ENCODE assay signal across 9 cellular contexts in genomic region chr4:139692300-139693012, GRCh38. TPM values are rescaled to one million over a fixed set of nuclear protein-coding genes. Genes with fewer than 3 reads are reported as not detected.
DNase-seq lines count a peak whose midpoint lies in the region; ATAC-seq and TF ChIP-seq lines count a peak whose summit lies in the region.
"Had no signal": no experiment of that assay in that cellular context is flagged by ENCODE, and none has a peak within 500 bp of the region (broad histone marks: within the 10 kb centered on the region; RNA-seq: fewer than 3 reads in every experiment).

No MANE protein-coding gene starts in this region.

- H3K79me1 ChIP-seq in trophoblast cell (ENCODE audit: low read length): no peaks in the 10 kb centered on the region

- H3F3A ChIP-seq in PC-9 (ENCODE audit: insufficient read depth, low read depth): no peaks in the 10 kb centered on the region

- H4K12ac ChIP-seq in trophoblast cell (ENCODE audit: low read depth, low read length): no peak overlapping the region

- H3K9ac ChIP-seq in trophoblast cell (ENCODE audit: low read length): no peak overlapping the region

- H3K4me2 ChIP-seq in PC-9 (no peak overlapping the region), trophoblast cell (ENCODE audit: low read length) (no peak overlapping the region)

- no peaks in the 10 kb centered on the region for H3K9me3 ChIP-seq in PC-9 (ENCODE audit: insufficient read depth, low read depth)
- H3K9me3 ChIP-seq in trophoblast cell (ENCODE audit: insufficient read depth, low read depth, low read length): no peaks in the 10 kb centered on the region

- H3K4me3 Mint-ChIP-seq in stimulated activated naive CD8-positive, alpha-beta T cell treated with anti-CD3 and anti-CD28 coated beads, Interleukin-15, amount 100 ng/mL, for 72 hours: no peak overlapping the region
- H3K4me3 Mint-ChIP-seq: CD8-positive, alpha-beta T cell had no signal

- no peak overlapping the region for H3K23ac ChIP-seq in trophoblast cell (ENCODE audit: low read length)

- no peak overlapping the region for H3K4ac ChIP-seq in trophoblast cell (ENCODE audit: low read depth, low read length)

- H4K91ac ChIP-seq in trophoblast cell (ENCODE audit: low read depth, low read length): no peak overlapping the region

- H3K4me3 ChIP-seq in PC-9 (no peak overlapping the region), trophoblast cell (ENCODE audit: low read depth, low read length) (no peak overlapping the region)

- CTCF ChIA-PET in PC-9 (lab: Charles Lee): no interaction called here

- peak; percentile 48 for ATAC-seq in stimulated activated naive CD8-positive, alpha-beta T cell treated with anti-CD3 and anti-CD28 coated beads, Interleukin-15, amount 100 ng/mL, for 72 hours
- no peak for ATAC-seq in stimulated activated naive CD8-positive, alpha-beta T cell treated with anti-CD3 and anti-CD28 coated beads, Interleukin-15, Interleukin-2, amounts not matched to agents 100 U/mL and 50 U/mL, for 24 hours
- ATAC-seq in left cardiac atrium: peak; percentile 89 to 94
- no peak for ATAC-seq in GM21515 (IDR thresholded peaks at IDR 0.05; ENCODE audit: unreplicated experiment)
- ATAC-seq: CD8-positive, alpha-beta T cell had no signal

- H3K79me2 ChIP-seq in PC-9 (ENCODE audit: low read depth): 0 out of 2 replicates have a peak, but pooled peaks cover 4% of the 10 kb centered on the region
- no peaks in the 10 kb centered on the region for H3K79me2 ChIP-seq in trophoblast cell (ENCODE audit: control insufficient read depth, insufficient read depth, low read length, poor library complexity)

- peaks cover 0 to 5% of the 10 kb centered on the region in 2 donors for H3K9me3 Mint-ChIP-seq in stimulated activated naive CD8-positive, alpha-beta T cell treated with anti-CD3 and anti-CD28 coated beads, Interleukin-15, amount 100 ng/mL, for 72 hours
- H3K9me3 Mint-ChIP-seq: CD8-positive, alpha-beta T cell had no signal

- DNase-seq in stimulated activated naive CD8-positive, alpha-beta T cell treated with anti-CD3 and anti-CD28 coated beads, Interleukin-15, amount 100 ng/mL, for 72 hours: no peak
- DNase-seq in stimulated activated naive CD8-positive, alpha-beta T cell treated with anti-CD3 and anti-CD28 coated beads, Interleukin-15, Interleukin-2, amounts not matched to agents 100 U/mL and 50 U/mL, for 24 hours: no peak
- DNase-seq in PC-9 (no peak), left cardiac atrium (peak; percentile 32), trophoblast cell (no peak), AG08396 (ENCODE audit: low spot score) (no peak), COLO829 (ENCODE audit: low spot score) (no peak)
- DNase-seq: CD8-positive, alpha-beta T cell had no signal

- WGBS in trophoblast cell (ENCODE audit: extremely low coverage, insufficient coverage, insufficient read length): no CpG with 5 or more reads among the region's 4 CpGs

- TF ChIP-seq CTCF in PC-9 (conservative IDR thresholded peaks at IDR 0.05): peak; percentile 25; the same call in 1 of the 2 replicates

- H3K18ac ChIP-seq in trophoblast cell (ENCODE audit: low read length): no peak overlapping the region

- H2AK5ac ChIP-seq in trophoblast cell (ENCODE audit: low read length): no peak overlapping the region

- POLR2A ChIA-PET in PC-9 (lab: Charles Lee; ENCODE audit: unreplicated experiment): no interaction called here

- H2BK12ac ChIP-seq in trophoblast cell (ENCODE audit: low read length): no peak overlapping the region

- H4K20me1 ChIP-seq in PC-9 (ENCODE audit: insufficient read depth): no peaks in the 10 kb centered on the region

- H3K14ac ChIP-seq in trophoblast cell (ENCODE audit: low read length): no peak overlapping the region

- no peak overlapping the region for H3K27ac ChIP-seq in PC-9
- no peak overlapping the region for H3K27ac ChIP-seq in trophoblast cell (ENCODE audit: low read depth, low read length)

- no peak overlapping the region for H2BK5ac ChIP-seq in trophoblast cell (ENCODE audit: low read depth, low read length, poor library complexity)

- BruUV-seq in PC-9 (replicated peaks; lab: Mats Ljungman, UMichigan): no TSS peak

- no peak overlapping the region for H3K27ac Mint-ChIP-seq in stimulated activated naive CD8-positive, alpha-beta T cell treated with anti-CD3 and anti-CD28 coated beads, Interleukin-15, amount 100 ng/mL, for 72 hours
- H3K27ac Mint-ChIP-seq: CD8-positive, alpha-beta T cell had no signal

- H3K4me1 ChIP-seq in PC-9 (replicated peaks; ENCODE audit: insufficient read depth): no peaks in the 10 kb centered on the region
- H3K4me1 ChIP-seq in trophoblast cell (ENCODE audit: control insufficient read depth in 1 of 2, insufficient read depth in 2 of 2, low read length in 2 of 2): peaks cover 2 to 8% of the 10 kb centered on the region in 2 experiments

- H3K36me3 ChIP-seq in PC-9 (ENCODE audit: low read depth): peaks cover 11% of the 10 kb centered on the region; the same call in 1 of the 2 replicates
- peaks cover 0 to 2% of the 10 kb centered on the region in 2 experiments for H3K36me3 ChIP-seq in trophoblast cell (ENCODE audit: control insufficient read depth in 1 of 2, insufficient read depth in 2 of 2, low read length in 2 of 2)

- H2AFZ ChIP-seq in PC-9 (no peak overlapping the region), trophoblast cell (ENCODE audit: insufficient read depth, low read length, poor library complexity) (no peak overlapping the region)

- no peaks in the 10 kb centered on the region for H3K27me3 Mint-ChIP-seq in stimulated activated naive CD8-positive, alpha-beta T cell treated with anti-CD3 and anti-CD28 coated beads, Interleukin-15, amount 100 ng/mL, for 72 hours

- intact Hi-C loops in PC-9 (cut with micrococcal nuclease; ENCODE audit: unreplicated experiment): no loop called here
- intact Hi-C loops in left cardiac atrium (cut with DNase I): no loop called here

- H3K27me3 ChIP-seq in PC-9 (ENCODE audit: insufficient read depth, low read depth): no peaks in the 10 kb centered on the region
- H3K27me3 ChIP-seq in trophoblast cell (ENCODE audit: insufficient read depth, low read length): no peaks in the 10 kb centered on the region

- H3K9me2 ChIP-seq in PC-9 (ENCODE audit: insufficient read depth): no peaks in the 10 kb centered on the region

- no peaks in the 10 kb centered on the region for H3K4me1 Mint-ChIP-seq in stimulated activated naive CD8-positive, alpha-beta T cell treated with anti-CD3 and anti-CD28 coated beads, Interleukin-15, amount 100 ng/mL, for 72 hours

- no peak overlapping the region for H2BK120ac ChIP-seq in trophoblast cell (ENCODE audit: insufficient read depth, low read length, poor library complexity)

- H4K8ac ChIP-seq in trophoblast cell (ENCODE audit: low read depth, low read length): no peak overlapping the region

RNA-seq across cellular contexts. Expression of gene MGST2, which starts 26.8 kb away (rescaled TPM):
- 53.7 and 81.8 TPM in 2 replicates for total RNA-seq in PC-9 (2021)
- total RNA-seq in left cardiac atrium: 10 to 100 TPM; 87.4 to 95.1 TPM
- polyA plus RNA-seq in trophoblast cell (2013): 53.9 and 57.1 TPM in 2 replicates

Comparison
In these comparisons a context has a peak if more than half of its experiments do, and no peak if none do; other contexts are left out.
1. ATAC-seq: peak in stimulated activated naive CD8-positive, alpha-beta T cell treated with anti-CD3 and anti-CD28 coated beads, Interleukin-15, amount 100 ng/mL, for 72 hours (single experiment) and left cardiac atrium (2 of 2); none in stimulated activated naive CD8-positive, alpha-beta T cell treated with anti-CD3 and anti-CD28 coated beads, Interleukin-15, Interleukin-2, amounts not matched to agents 100 U/mL and 50 U/mL, for 24 hours (single experiment) and GM21515 (single experiment).